In genomic region chr11:68141247-68142027, GRCh38 we compare ENCODE assay signal across 1 cellular context.
TF ChIP-seq lines count a peak whose summit lies in the region.

No MANE protein-coding gene starts in this region.

TF ChIP-seq in HepG2, 621 proteins besides CTCF, POLR2A, EP300 and RAD21:
- TF ChIP-seq ATM (IDR thresholded peaks at IDR 0.05; ENCODE audit: borderline replicate concordance): no peak
- TF ChIP-seq ZNF770 (CRISPR knock-in tag; IDR thresholded peaks at IDR 0.05): peak; percentile 56; the same call in 1 of the 2 replicates
- TF ChIP-seq, protein P1, sequence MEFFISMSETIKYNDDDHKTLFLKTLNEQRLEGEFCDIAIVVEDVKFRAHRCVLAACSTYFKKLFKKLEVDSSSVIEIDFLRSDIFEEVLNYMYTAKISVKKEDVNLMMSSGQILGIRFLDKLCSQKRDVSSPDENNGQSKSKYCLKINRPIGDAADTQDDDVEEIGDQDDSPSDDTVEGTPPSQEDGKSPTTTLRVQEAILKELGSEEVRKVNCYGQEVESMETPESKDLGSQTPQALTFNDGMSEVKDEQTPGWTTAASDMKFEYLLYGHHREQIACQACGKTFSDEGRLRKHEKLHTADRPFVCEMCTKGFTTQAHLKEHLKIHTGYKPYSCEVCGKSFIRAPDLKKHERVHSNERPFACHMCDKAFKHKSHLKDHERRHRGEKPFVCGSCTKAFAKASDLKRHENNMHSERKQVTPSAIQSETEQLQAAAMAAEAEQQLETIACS (CRISPR knock-in tag; IDR thresholded peaks at IDR 0.05): no peak
